ENCODE assay signal across 8 cellular contexts in the genomic region with DNA sequence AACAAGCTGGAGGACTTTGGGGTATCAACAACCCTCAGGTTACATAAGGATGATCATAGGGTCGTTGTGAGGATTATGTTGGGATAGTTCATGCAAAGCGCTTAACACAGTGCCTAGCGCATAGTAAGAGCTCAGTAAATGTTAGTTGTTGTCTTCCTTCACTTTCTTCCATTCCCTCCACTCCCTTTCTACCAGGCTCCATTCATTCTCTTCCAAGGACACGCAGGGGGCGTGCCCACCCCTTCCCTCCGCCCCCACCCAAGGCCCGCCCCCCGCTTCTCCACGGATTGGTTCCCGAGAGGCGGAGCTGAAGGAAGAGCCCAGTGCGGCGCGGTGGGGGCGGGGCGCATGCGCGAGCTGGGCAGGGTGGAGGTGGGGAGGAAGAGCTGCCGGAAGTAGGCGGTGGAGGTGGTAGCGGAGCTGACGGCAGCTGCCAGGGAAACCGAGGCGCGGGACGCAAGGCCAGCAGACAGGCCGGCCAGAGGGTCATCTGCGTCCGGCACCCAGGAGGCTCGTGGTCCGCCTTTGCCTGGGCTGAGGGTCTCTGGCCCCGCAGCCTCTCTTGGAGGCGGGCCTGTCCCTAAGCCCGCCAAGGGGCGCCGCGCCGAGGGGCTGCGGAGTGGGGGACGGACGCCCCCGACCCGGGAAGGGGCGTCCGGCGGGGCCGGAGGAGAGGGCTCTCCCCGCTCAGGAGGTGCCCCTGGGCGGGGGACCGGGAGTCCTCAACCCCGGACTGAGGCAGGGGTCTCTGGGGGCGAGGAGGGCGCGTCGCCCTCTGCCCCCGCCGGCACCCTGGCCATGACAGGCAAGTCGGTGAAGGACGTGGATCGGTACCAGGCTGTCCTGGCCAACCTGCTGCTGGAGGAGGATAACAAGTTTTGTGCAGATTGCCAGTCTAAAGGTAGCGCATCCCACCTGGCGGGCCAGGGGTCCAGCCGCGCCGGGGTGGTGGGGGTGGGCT. TPM values are rescaled to one million over a fixed set of nuclear protein-coding genes. Genes with fewer than 3 reads are reported as not detected.
A peak's percentile ranks its signal among the peaks of the same experiment; 100 is the strongest.
DNase-seq lines count a peak whose midpoint lies in the region; ATAC-seq and TF ChIP-seq lines count a peak whose summit lies in the region.

A gene (plus strand): TSS at position 405 of the 961 bp plus-strand sequence. CDS start 394 bp downstream, at position 799.

- peak in 1 of 2 donors; percentile 3 for TF ChIP-seq RAD21 in liver (IDR thresholded peaks at IDR 0.05)

- H3K27me3 ChIP-seq in liver (ENCODE audit: control insufficient read depth in 4 of 4, insufficient read depth in 4 of 4, low read length in 3 of 4): no peaks in the 10 kb centered on the region

- peaks cover 0 to 5% (median 0%) of the 10 kb centered on the region in 7 donors for H3K9me3 Mint-ChIP-seq in CD14-positive monocyte
- H3K9me3 Mint-ChIP-seq in activated CD4-positive, alpha-beta memory T cell treated with anti-CD3 and anti-CD28 coated beads for 36 hours: no peaks in the 10 kb centered on the region

- intact Hi-C loops in CD14-positive monocyte (cut with micrococcal nuclease): loop anchor here in 1 of 2 donors (1.0 to 5.0 kb wide), 2 partner anchors 10 to 116 kb away; a partner anchor contains a TSS
- intact Hi-C loops in activated CD4-positive, alpha-beta memory T cell treated with anti-CD3 and anti-CD28 coated beads for 36 hours (cut with micrococcal nuclease): no loop called here

- peak within 1 kb of the TSS; percentile 90 to 95 for H3K27ac ChIP-seq in liver (ENCODE audit: low read depth in 1 of 2, low read length in 2 of 2)

- H3K4me1 ChIP-seq in liver (ENCODE audit: control insufficient read depth in 4 of 4, insufficient read depth in 4 of 4, low read length in 3 of 4): peaks cover 6 to 28% (median 15%) of the 10 kb centered on the region in 4 donors

- TF ChIP-seq CTCF in CD14-positive monocyte (IDR thresholded peaks at IDR 0.05) (no peak), liver (IDR thresholded peaks at IDR 0.05; ENCODE audit: low read depth, low read length, missing input control) (no peak)

- H3K9ac ChIP-seq in liver (ENCODE audit: low read depth in 1 of 2, low read length in 2 of 2): peak within 1 kb of the TSS; percentile 94 to 98

- CTCF ChIA-PET in activated CD4-positive, alpha-beta memory T cell treated with anti-CD3 and anti-CD28 coated beads for 36 hours (lab: Charles Lee): interaction anchor here (0.5 to 4.9 kb wide), 12 partner anchors 9 to 230 kb away, joined by 3 to 32 read pairs (median 8); no protein-coding TSS in a partner anchor

- peaks cover 1 to 3% (median 2%) of the 10 kb centered on the region in 3 donors for H3K27me3 Mint-ChIP-seq in CD14-positive monocyte (ENCODE audit: low read depth in 3 of 3)
- peaks cover 1% of the 10 kb centered on the region for H3K27me3 Mint-ChIP-seq in activated CD4-positive, alpha-beta memory T cell treated with anti-CD3 and anti-CD28 coated beads for 36 hours

- H3K27ac Mint-ChIP-seq in CD14-positive monocyte: peak within 1 kb of the TSS; percentile 95 to 99 (median 98)
- peak within 1 kb of the TSS; percentile 99 for H3K27ac Mint-ChIP-seq in activated CD4-positive, alpha-beta memory T cell treated with anti-CD3 and anti-CD28 coated beads for 36 hours

- peaks cover 24 to 25% of the 10 kb centered on the region in 2 donors for H3K36me3 Mint-ChIP-seq in CD14-positive monocyte
- peaks cover 38% of the 10 kb centered on the region for H3K36me3 Mint-ChIP-seq in activated CD4-positive, alpha-beta memory T cell treated with anti-CD3 and anti-CD28 coated beads for 36 hours

- ATAC-seq in GM19438 (IDR thresholded peaks at IDR 0.05; ENCODE audit: low read depth, unreplicated experiment): peak; percentile 78

- H3K36me3 ChIP-seq in liver (ENCODE audit: control insufficient read depth in 4 of 4, insufficient read depth in 3 of 4, low read depth in 1 of 4, low read length in 3 of 4): no peaks in the 10 kb centered on the region

- DNase-seq in CD14-positive monocyte (ENCODE audit: low spot score) (peak; percentile 95), HK-2 (ENCODE audit: unreplicated experiment) (peak; percentile 96), NCI-H82 treated with DMSO at 0.1 percent for 48 hours (lab: John Stamatoyannopoulos, UW; ENCODE audit: unreplicated experiment) (peak; percentile 90), dermis microvascular lymphatic vessel endothelial cell (ENCODE audit: low read depth in 2 of 2) (peak; percentile 80 to 94)
- peak; percentile 98 for DNase-seq in activated CD4-positive, alpha-beta memory T cell treated with anti-CD3 and anti-CD28 coated beads for 36 hours
- DNase-seq in stimulated activated CD4-positive, alpha-beta T cell treated with anti-CD3 and anti-CD28 coated beads, Interleukin-4, amount 100 ng/mL, for 24 hours: peak; percentile 95

- POLR2A ChIA-PET in activated CD4-positive, alpha-beta memory T cell treated with anti-CD3 and anti-CD28 coated beads for 36 hours (lab: Charles Lee): interaction anchor here (0.6 to 3.0 kb wide), 22 partner anchors 9 to 966 kb away, joined by 3 to 176 read pairs (median 5); a partner anchor contains a TSS

- H3K4me3 Mint-ChIP-seq in CD14-positive monocyte: peak within 1 kb of the TSS; percentile 100
- H3K4me3 Mint-ChIP-seq in activated CD4-positive, alpha-beta memory T cell treated with anti-CD3 and anti-CD28 coated beads for 36 hours: peak within 1 kb of the TSS; percentile 97

- H3K9me3 ChIP-seq in liver (ENCODE audit: control insufficient read depth in 4 of 4, low read length in 3 of 4): no peaks in the 10 kb centered on the region

- peaks cover 51% of the 10 kb centered on the region for H3K4me1 Mint-ChIP-seq in CD14-positive monocyte
- H3K4me1 Mint-ChIP-seq in activated CD4-positive, alpha-beta memory T cell treated with anti-CD3 and anti-CD28 coated beads for 36 hours (ENCODE audit: low read depth): peaks cover 44% of the 10 kb centered on the region

- WGBS in liver: under 1% methylated on average over 65 of the region's 65 CpGs

- peak within 1 kb of the TSS; percentile 58 to 90 (median 88) for H3K4me3 ChIP-seq in liver (ENCODE audit: low read depth in 1 of 3, low read length in 3 of 3)

TF ChIP-seq in liver, 16 proteins besides CTCF, POLR2A, EP300 and RAD21 (continues in another document):
- TF ChIP-seq NR2F2 (IDR thresholded peaks at IDR 0.05) (no peak), FOXA2 (IDR thresholded peaks at IDR 0.05) (no peak), EGR1 (IDR thresholded peaks at IDR 0.05; ENCODE audit: low read depth in 2 of 2) (peak in 1 of 2 donors; percentile 36), HNF4G (IDR thresholded peaks at IDR 0.05) (no peak), FOXA1 (IDR thresholded peaks at IDR 0.05) (peak; percentile 46), JUND (IDR thresholded peaks at IDR 0.05) (no peak), YY1 (IDR thresholded peaks at IDR 0.05) (no peak), RXRA (IDR thresholded peaks at IDR 0.05) (no peak), HNF4A (conservative IDR thresholded peaks at IDR 0.05) (no peak)
- TF ChIP-seq, protein P1, sequence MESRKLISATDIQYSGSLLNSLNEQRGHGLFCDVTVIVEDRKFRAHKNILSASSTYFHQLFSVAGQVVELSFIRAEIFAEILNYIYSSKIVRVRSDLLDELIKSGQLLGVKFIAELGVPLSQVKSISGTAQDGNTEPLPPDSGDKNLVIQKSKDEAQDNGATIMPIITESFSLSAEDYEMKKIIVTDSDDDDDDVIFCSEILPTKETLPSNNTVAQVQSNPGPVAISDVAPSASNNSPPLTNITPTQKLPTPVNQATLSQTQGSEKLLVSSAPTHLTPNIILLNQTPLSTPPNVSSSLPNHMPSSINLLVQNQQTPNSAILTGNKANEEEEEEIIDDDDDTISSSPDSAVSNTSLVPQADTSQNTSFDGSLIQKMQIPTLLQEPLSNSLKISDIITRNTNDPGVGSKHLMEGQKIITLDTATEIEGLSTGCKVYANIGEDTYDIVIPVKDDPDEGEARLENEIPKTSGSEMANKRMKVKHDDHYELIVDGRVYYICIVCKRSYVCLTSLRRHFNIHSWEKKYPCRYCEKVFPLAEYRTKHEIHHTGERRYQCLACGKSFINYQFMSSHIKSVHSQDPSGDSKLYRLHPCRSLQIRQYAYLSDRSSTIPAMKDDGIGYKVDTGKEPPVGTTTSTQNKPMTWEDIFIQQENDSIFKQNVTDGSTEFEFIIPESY (IDR thresholded peaks at IDR 0.05): no peak
- TF ChIP-seq, protein P2, sequence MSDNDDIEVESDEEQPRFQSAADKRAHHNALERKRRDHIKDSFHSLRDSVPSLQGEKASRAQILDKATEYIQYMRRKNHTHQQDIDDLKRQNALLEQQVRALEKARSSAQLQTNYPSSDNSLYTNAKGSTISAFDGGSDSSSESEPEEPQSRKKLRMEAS (IDR thresholded peaks at IDR 0.05): no peak
- TF ChIP-seq, protein P3, sequence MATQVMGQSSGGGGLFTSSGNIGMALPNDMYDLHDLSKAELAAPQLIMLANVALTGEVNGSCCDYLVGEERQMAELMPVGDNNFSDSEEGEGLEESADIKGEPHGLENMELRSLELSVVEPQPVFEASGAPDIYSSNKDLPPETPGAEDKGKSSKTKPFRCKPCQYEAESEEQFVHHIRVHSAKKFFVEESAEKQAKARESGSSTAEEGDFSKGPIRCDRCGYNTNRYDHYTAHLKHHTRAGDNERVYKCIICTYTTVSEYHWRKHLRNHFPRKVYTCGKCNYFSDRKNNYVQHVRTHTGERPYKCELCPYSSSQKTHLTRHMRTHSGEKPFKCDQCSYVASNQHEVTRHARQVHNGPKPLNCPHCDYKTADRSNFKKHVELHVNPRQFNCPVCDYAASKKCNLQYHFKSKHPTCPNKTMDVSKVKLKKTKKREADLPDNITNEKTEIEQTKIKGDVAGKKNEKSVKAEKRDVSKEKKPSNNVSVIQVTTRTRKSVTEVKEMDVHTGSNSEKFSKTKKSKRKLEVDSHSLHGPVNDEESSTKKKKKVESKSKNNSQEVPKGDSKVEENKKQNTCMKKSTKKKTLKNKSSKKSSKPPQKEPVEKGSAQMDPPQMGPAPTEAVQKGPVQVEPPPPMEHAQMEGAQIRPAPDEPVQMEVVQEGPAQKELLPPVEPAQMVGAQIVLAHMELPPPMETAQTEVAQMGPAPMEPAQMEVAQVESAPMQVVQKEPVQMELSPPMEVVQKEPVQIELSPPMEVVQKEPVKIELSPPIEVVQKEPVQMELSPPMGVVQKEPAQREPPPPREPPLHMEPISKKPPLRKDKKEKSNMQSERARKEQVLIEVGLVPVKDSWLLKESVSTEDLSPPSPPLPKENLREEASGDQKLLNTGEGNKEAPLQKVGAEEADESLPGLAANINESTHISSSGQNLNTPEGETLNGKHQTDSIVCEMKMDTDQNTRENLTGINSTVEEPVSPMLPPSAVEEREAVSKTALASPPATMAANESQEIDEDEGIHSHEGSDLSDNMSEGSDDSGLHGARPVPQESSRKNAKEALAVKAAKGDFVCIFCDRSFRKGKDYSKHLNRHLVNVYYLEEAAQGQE (IDR thresholded peaks at IDR 0.05): peak; percentile 35

RNA-seq across cellular contexts. Expression of the gene that starts here (rescaled TPM):
- polyA plus RNA-seq in CD14-positive monocyte (100 to 1,000 TPM; 359 to 382 TPM), liver (10 to 100 TPM; 25.5 to 34.1 TPM)
- total RNA-seq in activated CD4-positive, alpha-beta memory T cell treated with anti-CD3 and anti-CD28 coated beads for 36 hours: 100 to 1,000 TPM; 250 to 254 TPM
- total RNA-seq in dermis microvascular lymphatic vessel endothelial cell (3.7 and 4.2 TPM in 2 replicates), liver (10 to 100 TPM; 20.0 to 36.8 TPM)

Comparison
In these comparisons a context has a peak if more than half of its experiments do, and no peak if none do; other contexts are left out.
1. Peak in every context shown above with its lines: DNase-seq, ATAC-seq, H3K4me3 ChIP-seq and H3K27ac ChIP-seq.
2. RNA of the gene that starts here (total RNA-seq): 250 to 254 TPM in activated CD4-positive, alpha-beta memory T cell treated with anti-CD3 and anti-CD28 coated beads for 36 hours; 20.0 to 36.8 TPM in liver and 3.7 to 4.2 TPM in dermis microvascular lymphatic vessel endothelial cell; every median in the first group is over 4 times any median in the second.
3. RNA of the gene that starts here (polyA plus RNA-seq): 359 to 382 TPM in CD14-positive monocyte; 25.5 to 34.1 TPM in liver; every median in the first group is over 10 times any median in the second.